1 cellular context compared by ENCODE assay signal in genomic region chr9:91425270-91425669, GRCh38.
TF ChIP-seq lines count a peak whose summit lies in the region.

No MANE protein-coding gene starts in this region.

TF ChIP-seq in H1, 55 proteins besides CTCF, POLR2A, EP300 and RAD21 (continued from another document):
- TF ChIP-seq, protein P1, sequence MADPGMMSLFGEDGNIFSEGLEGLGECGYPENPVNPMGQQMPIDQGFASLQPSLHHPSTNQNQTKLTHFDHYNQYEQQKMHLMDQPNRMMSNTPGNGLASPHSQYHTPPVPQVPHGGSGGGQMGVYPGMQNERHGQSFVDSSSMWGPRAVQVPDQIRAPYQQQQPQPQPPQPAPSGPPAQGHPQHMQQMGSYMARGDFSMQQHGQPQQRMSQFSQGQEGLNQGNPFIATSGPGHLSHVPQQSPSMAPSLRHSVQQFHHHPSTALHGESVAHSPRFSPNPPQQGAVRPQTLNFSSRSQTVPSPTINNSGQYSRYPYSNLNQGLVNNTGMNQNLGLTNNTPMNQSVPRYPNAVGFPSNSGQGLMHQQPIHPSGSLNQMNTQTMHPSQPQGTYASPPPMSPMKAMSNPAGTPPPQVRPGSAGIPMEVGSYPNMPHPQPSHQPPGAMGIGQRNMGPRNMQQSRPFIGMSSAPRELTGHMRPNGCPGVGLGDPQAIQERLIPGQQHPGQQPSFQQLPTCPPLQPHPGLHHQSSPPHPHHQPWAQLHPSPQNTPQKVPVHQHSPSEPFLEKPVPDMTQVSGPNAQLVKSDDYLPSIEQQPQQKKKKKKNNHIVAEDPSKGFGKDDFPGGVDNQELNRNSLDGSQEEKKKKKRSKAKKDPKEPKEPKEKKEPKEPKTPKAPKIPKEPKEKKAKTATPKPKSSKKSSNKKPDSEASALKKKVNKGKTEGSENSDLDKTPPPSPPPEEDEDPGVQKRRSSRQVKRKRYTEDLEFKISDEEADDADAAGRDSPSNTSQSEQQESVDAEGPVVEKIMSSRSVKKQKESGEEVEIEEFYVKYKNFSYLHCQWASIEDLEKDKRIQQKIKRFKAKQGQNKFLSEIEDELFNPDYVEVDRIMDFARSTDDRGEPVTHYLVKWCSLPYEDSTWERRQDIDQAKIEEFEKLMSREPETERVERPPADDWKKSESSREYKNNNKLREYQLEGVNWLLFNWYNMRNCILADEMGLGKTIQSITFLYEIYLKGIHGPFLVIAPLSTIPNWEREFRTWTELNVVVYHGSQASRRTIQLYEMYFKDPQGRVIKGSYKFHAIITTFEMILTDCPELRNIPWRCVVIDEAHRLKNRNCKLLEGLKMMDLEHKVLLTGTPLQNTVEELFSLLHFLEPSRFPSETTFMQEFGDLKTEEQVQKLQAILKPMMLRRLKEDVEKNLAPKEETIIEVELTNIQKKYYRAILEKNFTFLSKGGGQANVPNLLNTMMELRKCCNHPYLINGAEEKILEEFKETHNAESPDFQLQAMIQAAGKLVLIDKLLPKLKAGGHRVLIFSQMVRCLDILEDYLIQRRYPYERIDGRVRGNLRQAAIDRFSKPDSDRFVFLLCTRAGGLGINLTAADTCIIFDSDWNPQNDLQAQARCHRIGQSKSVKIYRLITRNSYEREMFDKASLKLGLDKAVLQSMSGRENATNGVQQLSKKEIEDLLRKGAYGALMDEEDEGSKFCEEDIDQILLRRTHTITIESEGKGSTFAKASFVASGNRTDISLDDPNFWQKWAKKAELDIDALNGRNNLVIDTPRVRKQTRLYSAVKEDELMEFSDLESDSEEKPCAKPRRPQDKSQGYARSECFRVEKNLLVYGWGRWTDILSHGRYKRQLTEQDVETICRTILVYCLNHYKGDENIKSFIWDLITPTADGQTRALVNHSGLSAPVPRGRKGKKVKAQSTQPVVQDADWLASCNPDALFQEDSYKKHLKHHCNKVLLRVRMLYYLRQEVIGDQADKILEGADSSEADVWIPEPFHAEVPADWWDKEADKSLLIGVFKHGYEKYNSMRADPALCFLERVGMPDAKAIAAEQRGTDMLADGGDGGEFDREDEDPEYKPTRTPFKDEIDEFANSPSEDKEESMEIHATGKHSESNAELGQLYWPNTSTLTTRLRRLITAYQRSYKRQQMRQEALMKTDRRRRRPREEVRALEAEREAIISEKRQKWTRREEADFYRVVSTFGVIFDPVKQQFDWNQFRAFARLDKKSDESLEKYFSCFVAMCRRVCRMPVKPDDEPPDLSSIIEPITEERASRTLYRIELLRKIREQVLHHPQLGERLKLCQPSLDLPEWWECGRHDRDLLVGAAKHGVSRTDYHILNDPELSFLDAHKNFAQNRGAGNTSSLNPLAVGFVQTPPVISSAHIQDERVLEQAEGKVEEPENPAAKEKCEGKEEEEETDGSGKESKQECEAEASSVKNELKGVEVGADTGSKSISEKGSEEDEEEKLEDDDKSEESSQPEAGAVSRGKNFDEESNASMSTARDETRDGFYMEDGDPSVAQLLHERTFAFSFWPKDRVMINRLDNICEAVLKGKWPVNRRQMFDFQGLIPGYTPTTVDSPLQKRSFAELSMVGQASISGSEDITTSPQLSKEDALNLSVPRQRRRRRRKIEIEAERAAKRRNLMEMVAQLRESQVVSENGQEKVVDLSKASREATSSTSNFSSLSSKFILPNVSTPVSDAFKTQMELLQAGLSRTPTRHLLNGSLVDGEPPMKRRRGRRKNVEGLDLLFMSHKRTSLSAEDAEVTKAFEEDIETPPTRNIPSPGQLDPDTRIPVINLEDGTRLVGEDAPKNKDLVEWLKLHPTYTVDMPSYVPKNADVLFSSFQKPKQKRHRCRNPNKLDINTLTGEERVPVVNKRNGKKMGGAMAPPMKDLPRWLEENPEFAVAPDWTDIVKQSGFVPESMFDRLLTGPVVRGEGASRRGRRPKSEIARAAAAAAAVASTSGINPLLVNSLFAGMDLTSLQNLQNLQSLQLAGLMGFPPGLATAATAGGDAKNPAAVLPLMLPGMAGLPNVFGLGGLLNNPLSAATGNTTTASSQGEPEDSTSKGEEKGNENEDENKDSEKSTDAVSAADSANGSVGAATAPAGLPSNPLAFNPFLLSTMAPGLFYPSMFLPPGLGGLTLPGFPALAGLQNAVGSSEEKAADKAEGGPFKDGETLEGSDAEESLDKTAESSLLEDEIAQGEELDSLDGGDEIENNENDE (IDR thresholded peaks at IDR 0.05; ENCODE audit: insufficient replicate concordance, low read length), result no peak
- TF ChIP-seq CBX8 (IDR thresholded peaks at IDR 0.05; ENCODE audit: borderline replicate concordance, low read depth, low read length), result no peak
- no peak for TF ChIP-seq RXRA (IDR thresholded peaks at IDR 0.05; ENCODE audit: insufficient read depth, low read depth, low read length)
